ENCODE assay signal across 26 cellular contexts in the genomic region with DNA sequence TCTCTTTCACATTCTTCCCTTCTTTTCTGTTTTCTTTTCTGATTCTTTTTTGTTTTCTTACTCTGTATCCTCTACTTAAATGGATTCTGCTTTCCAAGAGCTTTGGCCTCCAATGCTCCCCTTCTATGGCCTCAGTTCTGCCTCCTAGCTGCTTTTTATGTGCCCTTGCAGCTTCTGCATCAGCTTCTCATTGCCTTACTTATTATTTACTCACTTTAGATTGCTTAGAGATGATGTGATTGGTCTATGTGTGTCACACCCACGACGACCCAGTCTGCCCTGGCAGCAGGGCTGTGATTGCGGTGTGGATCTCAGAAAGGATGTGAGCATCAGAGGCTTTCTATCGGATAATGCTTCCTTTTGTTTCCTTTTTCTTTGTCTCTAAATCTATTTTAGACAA.
A peak's percentile ranks its signal among the peaks of the same experiment; 100 is the strongest.
DNase-seq lines count a peak whose midpoint lies in the region; ATAC-seq lines count a peak whose summit lies in the region.
"Had no signal": no experiment of that assay in that cellular context is flagged by ENCODE, and none has a peak within 500 bp of the region (broad histone marks: within the 10 kb centered on the region; RNA-seq: fewer than 3 reads in every experiment).

No MANE protein-coding gene starts in this region.

- DNase-seq in NCI-H82 (lab: John Stamatoyannopoulos, UW) (peak; percentile 4), NCI-H82 treated with DMSO at 0.1 percent for 48 hours (lab: John Stamatoyannopoulos, UW; ENCODE audit: unreplicated experiment) (no peak), head of caudate nucleus (peak in 31 of 42 donors; percentile 7 to 78 (median 44)), superior temporal gyrus (ENCODE audit: extremely low spot score) (peak; percentile 79), germinal center (ENCODE audit: low spot score) (no peak)
- DNase-seq: ACHN; activated CD4-positive, CD25-positive, alpha-beta regulatory T cell; activated CD8-positive, alpha-beta T cell treated with anti-CD3 and anti-CD28 coated beads, Interleukin-2, amount 10 ng/mL, durations not matched to agents 7 days and 5 days; activated T-cell treated with anti-CD3 and anti-CD28 coated beads, Interleukin-2, amount 50 U/mL, for 48 hours; body of pancreas; CD4-positive, alpha-beta T cell; DND-41; NCI-H1048; NCI-H2107; NCI-H526; PC-3; SJCRH30; stimulated activated CD4-positive, alpha-beta T cell treated with anti-CD3 and anti-CD28 coated beads, Interleukin-12 subunit alpha, Interleukin-12 subunit beta, amount 100 ng/mL, for 4 hours; transverse colon had no signal

- no peak for ATAC-seq in GM19463 (IDR thresholded peaks at IDR 0.05; ENCODE audit: unreplicated experiment)
- no peak for ATAC-seq in HG03025 (IDR thresholded peaks at IDR 0.05; ENCODE audit: low FRiP score, unreplicated experiment)
- ATAC-seq: activated CD8-positive, alpha-beta T cell treated with anti-CD3 and anti-CD28 coated beads, Interleukin-2, amount 10 ng/mL, durations not matched to agents 7 days and 5 days; activated naive CD4-positive, alpha-beta T cell treated with anti-CD3 and anti-CD28 coated beads, Interleukin-2, amount 50 U/mL, for 72 hours; body of pancreas; esophagus mucosa; PC-3 had no signal

- intact Hi-C loops in head of caudate nucleus (cut with DNase I): no loop called here

- peak overlapping the region; percentile 88 for H3K27ac ChIP-seq in angular gyrus (ENCODE audit: low read depth, low read length)
- H3K27ac ChIP-seq: body of pancreas, HL-60, KMS-11, SJCRH30, transverse colon had no signal

Comparison
In these comparisons a context has a peak if more than half of its experiments do, and no peak if none do; other contexts are left out.
1. DNase-seq: peak in NCI-H82 (single experiment), head of caudate nucleus (31 of 42) and superior temporal gyrus (single experiment); none in NCI-H82 treated with DMSO at 0.1 percent for 48 hours (single experiment) and germinal center (single experiment).